In the genomic region with DNA sequence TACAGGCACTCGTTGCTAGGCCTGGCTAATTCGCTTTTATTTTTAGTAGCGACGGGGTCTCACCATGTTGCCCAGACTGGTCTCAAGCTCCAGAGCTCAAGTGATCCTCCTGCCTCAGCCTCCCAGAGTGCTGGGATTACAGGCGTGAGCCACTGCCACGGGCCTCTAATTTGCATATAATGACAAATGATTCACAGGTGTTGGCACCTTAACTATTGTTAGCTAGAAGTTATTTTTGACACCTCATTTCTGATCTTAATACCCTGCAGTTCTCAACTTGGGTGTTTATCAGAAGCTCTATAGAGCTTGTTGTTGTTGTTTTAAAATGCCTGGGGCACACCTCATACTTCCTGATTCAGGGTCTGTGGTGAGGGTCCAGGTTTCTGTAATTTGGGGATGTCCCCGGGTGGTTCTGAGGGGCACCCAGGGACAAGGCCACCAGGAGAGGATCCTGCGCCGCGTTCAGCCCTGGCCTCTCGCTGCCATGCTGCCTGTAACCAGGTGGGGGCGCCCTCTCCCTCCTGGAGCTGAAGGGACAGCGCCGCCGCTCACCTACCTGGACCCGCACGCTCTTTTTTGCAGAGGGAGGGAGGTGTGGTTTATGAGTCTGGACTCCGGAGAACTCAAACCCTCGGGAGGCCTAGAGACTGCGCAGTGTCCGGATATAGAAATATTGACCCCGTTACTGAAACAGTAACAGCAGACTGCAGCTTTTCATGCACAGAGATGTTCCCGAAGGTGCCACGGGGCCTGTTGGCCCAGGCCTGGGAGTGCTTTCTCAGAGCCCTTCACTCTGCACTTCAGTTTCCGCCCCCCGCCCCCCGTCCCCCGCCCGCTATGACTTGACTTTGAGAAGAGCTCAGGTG, we compare ENCODE assay signal across 1 cellular context.
TF ChIP-seq lines count a peak whose summit lies in the region.

No MANE protein-coding gene starts in this region.

TF ChIP-seq in GM12878, 131 proteins besides CTCF, POLR2A, EP300 and RAD21 (continued from another document):
- TF ChIP-seq, protein P1, sequence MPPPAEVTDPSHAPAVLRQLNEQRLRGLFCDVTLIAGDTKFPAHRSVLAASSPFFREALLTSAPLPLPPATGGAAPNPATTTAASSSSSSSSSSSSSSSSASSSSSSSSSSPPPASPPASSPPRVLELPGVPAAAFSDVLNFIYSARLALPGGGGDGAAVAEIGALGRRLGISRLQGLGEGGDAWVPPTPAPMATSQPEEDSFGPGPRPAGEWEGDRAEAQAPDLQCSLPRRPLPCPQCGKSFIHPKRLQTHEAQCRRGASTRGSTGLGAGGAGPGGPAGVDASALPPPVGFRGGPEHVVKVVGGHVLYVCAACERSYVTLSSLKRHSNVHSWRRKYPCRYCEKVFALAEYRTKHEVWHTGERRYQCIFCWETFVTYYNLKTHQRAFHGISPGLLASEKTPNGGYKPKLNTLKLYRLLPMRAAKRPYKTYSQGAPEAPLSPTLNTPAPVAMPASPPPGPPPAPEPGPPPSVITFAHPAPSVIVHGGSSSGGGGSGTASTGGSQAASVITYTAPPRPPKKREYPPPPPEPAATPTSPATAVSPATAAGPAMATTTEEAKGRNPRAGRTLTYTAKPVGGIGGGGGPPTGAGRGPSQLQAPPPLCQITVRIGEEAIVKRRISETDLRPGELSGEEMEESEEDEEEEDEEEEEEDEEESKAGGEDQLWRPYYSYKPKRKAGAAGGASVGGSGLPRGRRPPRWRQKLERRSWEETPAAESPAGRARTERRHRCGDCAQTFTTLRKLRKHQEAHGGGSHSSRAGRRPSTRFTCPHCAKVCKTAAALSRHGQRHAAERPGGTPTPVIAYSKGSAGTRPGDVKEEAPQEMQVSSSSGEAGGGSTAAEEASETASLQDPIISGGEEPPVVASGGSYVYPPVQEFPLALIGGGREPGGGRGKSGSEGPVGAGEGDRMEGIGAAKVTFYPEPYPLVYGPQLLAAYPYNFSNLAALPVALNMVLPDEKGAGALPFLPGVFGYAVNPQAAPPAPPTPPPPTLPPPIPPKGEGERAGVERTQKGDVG (CRISPR knock-in tag; IDR thresholded peaks at IDR 0.05): no peak
- TF ChIP-seq NFYA (IDR thresholded peaks at IDR 0.05; ENCODE audit: borderline replicate concordance, low read depth, low read length) (no peak), KLF5 (IDR thresholded peaks at IDR 0.05; ENCODE audit: partially characterized antibody) (no peak), MTA3 (IDR thresholded peaks at IDR 0.05; ENCODE audit: borderline replicate concordance, low read length) (no peak), MYB (IDR thresholded peaks at IDR 0.05; ENCODE audit: borderline replicate concordance, low read depth, low read length) (no peak), SMC3 (IDR thresholded peaks at IDR 0.05; ENCODE audit: borderline replicate concordance, low read length) (peak; percentile 86), MXI1 (IDR thresholded peaks at IDR 0.05; ENCODE audit: low read depth, low read length) (0 out of 2 replicates have a peak, but pooled peaks have one; percentile 33), BACH1 (IDR thresholded peaks at IDR 0.05; ENCODE audit: borderline replicate concordance) (no peak)
- TF ChIP-seq, protein P2, sequence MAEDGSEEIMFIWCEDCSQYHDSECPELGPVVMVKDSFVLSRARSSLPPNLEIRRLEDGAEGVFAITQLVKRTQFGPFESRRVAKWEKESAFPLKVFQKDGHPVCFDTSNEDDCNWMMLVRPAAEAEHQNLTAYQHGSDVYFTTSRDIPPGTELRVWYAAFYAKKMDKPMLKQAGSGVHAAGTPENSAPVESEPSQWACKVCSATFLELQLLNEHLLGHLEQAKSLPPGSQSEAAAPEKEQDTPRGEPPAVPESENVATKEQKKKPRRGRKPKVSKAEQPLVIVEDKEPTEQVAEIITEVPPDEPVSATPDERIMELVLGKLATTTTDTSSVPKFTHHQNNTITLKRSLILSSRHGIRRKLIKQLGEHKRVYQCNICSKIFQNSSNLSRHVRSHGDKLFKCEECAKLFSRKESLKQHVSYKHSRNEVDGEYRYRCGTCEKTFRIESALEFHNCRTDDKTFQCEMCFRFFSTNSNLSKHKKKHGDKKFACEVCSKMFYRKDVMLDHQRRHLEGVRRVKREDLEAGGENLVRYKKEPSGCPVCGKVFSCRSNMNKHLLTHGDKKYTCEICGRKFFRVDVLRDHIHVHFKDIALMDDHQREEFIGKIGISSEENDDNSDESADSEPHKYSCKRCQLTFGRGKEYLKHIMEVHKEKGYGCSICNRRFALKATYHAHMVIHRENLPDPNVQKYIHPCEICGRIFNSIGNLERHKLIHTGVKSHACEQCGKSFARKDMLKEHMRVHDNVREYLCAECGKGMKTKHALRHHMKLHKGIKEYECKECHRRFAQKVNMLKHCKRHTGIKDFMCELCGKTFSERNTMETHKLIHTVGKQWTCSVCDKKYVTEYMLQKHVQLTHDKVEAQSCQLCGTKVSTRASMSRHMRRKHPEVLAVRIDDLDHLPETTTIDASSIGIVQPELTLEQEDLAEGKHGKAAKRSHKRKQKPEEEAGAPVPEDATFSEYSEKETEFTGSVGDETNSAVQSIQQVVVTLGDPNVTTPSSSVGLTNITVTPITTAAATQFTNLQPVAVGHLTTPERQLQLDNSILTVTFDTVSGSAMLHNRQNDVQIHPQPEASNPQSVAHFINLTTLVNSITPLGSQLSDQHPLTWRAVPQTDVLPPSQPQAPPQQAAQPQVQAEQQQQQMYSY (CRISPR knock-in tag; IDR thresholded peaks at IDR 0.05): no peak
- TF ChIP-seq, protein P3, sequence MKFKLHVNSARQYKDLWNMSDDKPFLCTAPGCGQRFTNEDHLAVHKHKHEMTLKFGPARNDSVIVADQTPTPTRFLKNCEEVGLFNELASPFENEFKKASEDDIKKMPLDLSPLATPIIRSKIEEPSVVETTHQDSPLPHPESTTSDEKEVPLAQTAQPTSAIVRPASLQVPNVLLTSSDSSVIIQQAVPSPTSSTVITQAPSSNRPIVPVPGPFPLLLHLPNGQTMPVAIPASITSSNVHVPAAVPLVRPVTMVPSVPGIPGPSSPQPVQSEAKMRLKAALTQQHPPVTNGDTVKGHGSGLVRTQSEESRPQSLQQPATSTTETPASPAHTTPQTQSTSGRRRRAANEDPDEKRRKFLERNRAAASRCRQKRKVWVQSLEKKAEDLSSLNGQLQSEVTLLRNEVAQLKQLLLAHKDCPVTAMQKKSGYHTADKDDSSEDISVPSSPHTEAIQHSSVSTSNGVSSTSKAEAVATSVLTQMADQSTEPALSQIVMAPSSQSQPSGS (IDR thresholded peaks at IDR 0.05; ENCODE audit: low read length): no peak
- TF ChIP-seq, protein P4, sequence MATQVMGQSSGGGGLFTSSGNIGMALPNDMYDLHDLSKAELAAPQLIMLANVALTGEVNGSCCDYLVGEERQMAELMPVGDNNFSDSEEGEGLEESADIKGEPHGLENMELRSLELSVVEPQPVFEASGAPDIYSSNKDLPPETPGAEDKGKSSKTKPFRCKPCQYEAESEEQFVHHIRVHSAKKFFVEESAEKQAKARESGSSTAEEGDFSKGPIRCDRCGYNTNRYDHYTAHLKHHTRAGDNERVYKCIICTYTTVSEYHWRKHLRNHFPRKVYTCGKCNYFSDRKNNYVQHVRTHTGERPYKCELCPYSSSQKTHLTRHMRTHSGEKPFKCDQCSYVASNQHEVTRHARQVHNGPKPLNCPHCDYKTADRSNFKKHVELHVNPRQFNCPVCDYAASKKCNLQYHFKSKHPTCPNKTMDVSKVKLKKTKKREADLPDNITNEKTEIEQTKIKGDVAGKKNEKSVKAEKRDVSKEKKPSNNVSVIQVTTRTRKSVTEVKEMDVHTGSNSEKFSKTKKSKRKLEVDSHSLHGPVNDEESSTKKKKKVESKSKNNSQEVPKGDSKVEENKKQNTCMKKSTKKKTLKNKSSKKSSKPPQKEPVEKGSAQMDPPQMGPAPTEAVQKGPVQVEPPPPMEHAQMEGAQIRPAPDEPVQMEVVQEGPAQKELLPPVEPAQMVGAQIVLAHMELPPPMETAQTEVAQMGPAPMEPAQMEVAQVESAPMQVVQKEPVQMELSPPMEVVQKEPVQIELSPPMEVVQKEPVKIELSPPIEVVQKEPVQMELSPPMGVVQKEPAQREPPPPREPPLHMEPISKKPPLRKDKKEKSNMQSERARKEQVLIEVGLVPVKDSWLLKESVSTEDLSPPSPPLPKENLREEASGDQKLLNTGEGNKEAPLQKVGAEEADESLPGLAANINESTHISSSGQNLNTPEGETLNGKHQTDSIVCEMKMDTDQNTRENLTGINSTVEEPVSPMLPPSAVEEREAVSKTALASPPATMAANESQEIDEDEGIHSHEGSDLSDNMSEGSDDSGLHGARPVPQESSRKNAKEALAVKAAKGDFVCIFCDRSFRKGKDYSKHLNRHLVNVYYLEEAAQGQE (IDR thresholded peaks at IDR 0.05; ENCODE audit: low read depth, low read length): no peak
